ENCODE assay signal across 8 cellular contexts in the genomic region with DNA sequence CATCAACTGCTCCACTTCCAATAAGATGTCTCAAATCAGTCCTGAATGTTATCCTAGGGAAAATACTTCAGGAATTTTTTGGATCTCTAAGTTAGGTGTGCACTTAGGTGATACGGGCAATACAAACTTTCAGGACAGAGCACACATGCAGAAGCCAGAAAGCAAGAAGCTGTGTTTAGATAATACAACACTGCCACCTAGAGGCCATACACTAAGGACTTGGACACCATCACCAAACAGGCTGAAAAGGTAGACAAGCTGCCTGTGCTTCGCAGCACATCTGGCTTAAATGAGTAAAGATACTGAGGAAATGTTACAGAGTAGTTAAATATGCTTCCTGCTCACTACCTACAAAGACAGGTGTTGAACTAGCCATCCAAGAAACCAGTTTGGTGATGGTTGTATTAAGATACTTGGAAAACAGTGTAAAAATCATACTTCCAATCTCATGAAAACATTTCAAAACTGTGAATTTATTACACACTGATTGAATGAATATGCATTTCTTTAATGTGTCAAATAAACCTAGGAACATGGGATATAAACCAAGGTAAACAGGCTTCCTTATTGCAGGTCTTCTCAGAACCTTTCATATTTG. TPM values are rescaled to one million over a fixed set of nuclear protein-coding genes. Genes with fewer than 3 reads are reported as not detected.
A peak's percentile ranks its signal among the peaks of the same experiment; 100 is the strongest.
DNase-seq lines count a peak whose midpoint lies in the region; ATAC-seq and TF ChIP-seq lines count a peak whose summit lies in the region.

No MANE protein-coding gene starts in this region.

- H3K79me2 ChIP-seq in OCI-LY7 (ENCODE audit: insufficient read depth, low read depth, low read length), result no peaks in the 10 kb centered on the region

- peaks cover 2% of the 10 kb centered on the region for H3K4me1 Mint-ChIP-seq in activated naive CD8-positive, alpha-beta T cell treated with anti-CD3 and anti-CD28 coated beads, Interleukin-2, amount 50 U/mL, for 24 hours

- H3K4me1 ChIP-seq in A673 (ENCODE audit: insufficient read depth, low read length, poor library complexity, severe bottlenecking) (peaks cover 6% of the 10 kb centered on the region), OCI-LY7 (ENCODE audit: insufficient read depth, low read length, poor library complexity, severe bottlenecking) (no peaks in the 10 kb centered on the region)

- no peaks in the 10 kb centered on the region for H3K9me3 Mint-ChIP-seq in activated naive CD8-positive, alpha-beta T cell treated with anti-CD3 and anti-CD28 coated beads, Interleukin-2, amount 50 U/mL, for 24 hours

- H3K27ac ChIP-seq in A673 (ENCODE audit: low read depth, low read length, poor library complexity, severe bottlenecking) (no peak overlapping the region), OCI-LY7 (ENCODE audit: low read depth, low read length, poor library complexity, severe bottlenecking) (no peak overlapping the region)

- no peaks in the 10 kb centered on the region for H4K20me1 ChIP-seq in OCI-LY7 (ENCODE audit: insufficient read depth, low read length)

- H3K36me3 ChIP-seq in A673 (ENCODE audit: insufficient read depth, low read length, poor library complexity, severe bottlenecking), result peaks cover 17% of the 10 kb centered on the region
- peaks cover 20% of the 10 kb centered on the region for H3K36me3 ChIP-seq in OCI-LY7 (ENCODE audit: insufficient read depth, low read length)

- H3K4me3 Mint-ChIP-seq in activated naive CD8-positive, alpha-beta T cell treated with anti-CD3 and anti-CD28 coated beads, Interleukin-2, amount 50 U/mL, for 24 hours, result no peak overlapping the region

- H3K27ac Mint-ChIP-seq in activated naive CD8-positive, alpha-beta T cell treated with anti-CD3 and anti-CD28 coated beads, Interleukin-2, amount 50 U/mL, for 24 hours, result no peak overlapping the region

- intact Hi-C loops in A673 (cut with micrococcal nuclease; ENCODE audit: unreplicated experiment) (loop anchor here (2.0 kb wide), 1 partner anchor 809 kb away; no protein-coding TSS in a partner anchor), OCI-LY7 (cut with micrococcal nuclease; ENCODE audit: unreplicated experiment) (loop anchor here (5.0 to 10.0 kb wide), 2 partner anchors 228 to 801 kb away; no protein-coding TSS in a partner anchor), left cardiac atrium (cut with DNase I) (loop anchor here (10.0 kb wide), 3 partner anchors 791 to 841 kb away; a partner anchor contains a TSS)

- CTCF ChIA-PET in A673 (lab: Charles Lee) (interaction anchor here (0.5 to 1.6 kb wide), 12 partner anchors 226 to 874 kb away, joined by 3 to 5 read pairs (median 3); a partner anchor contains a TSS), OCI-LY7 (lab: Charles Lee; ENCODE audit: unreplicated experiment) (no interaction called here)

- peak; percentile 89 for DNase-seq in A673 (ENCODE audit: low spot score)
- DNase-seq in LNCaP clone FGC (ENCODE audit: low read depth), result peak; percentile 80
- peak; percentile 87 for DNase-seq in OCI-LY7 (ENCODE audit: low spot score)
- peak; percentile 35 for DNase-seq in activated naive CD8-positive, alpha-beta T cell treated with anti-CD3 and anti-CD28 coated beads, Interleukin-2, amount 50 U/mL, for 24 hours
- DNase-seq in left cardiac atrium, result no peak
- DNase-seq in renal cortical epithelial cell (ENCODE audit: low read depth), result peak; percentile 85

- POLR2A ChIA-PET in A673 (lab: Charles Lee; ENCODE audit: low non-redundant PET), result no interaction called here
- POLR2A ChIA-PET in OCI-LY7 (lab: Charles Lee), result no interaction called here

- H3K27me3 Mint-ChIP-seq in activated naive CD8-positive, alpha-beta T cell treated with anti-CD3 and anti-CD28 coated beads, Interleukin-2, amount 50 U/mL, for 24 hours, result peaks cover 1% of the 10 kb centered on the region

- H2AFZ ChIP-seq in OCI-LY7 (ENCODE audit: low read length), result no peak overlapping the region

- peak; percentile 86 for TF ChIP-seq CTCF in A673 (conservative IDR thresholded peaks at IDR 0.05; ENCODE audit: low read depth, low read length)
- TF ChIP-seq CTCF in GM12872 (IDR thresholded peaks at IDR 0.05; ENCODE audit: insufficient read depth, low read depth, low read length), result peak; percentile 76
- TF ChIP-seq CTCF in LNCaP clone FGC (IDR thresholded peaks at IDR 0.05; ENCODE audit: control insufficient read depth, extremely low read depth, insufficient read depth), result peak; percentile 93
- TF ChIP-seq CTCF in OCI-LY7 (conservative IDR thresholded peaks at IDR 0.05; ENCODE audit: low read length), result peak; percentile 91

- H3K4me3 ChIP-seq in A673 (ENCODE audit: low read depth, low read length, poor library complexity, severe bottlenecking) (no peak overlapping the region), LNCaP clone FGC (ENCODE audit: low read depth, low read length) (no peak overlapping the region), OCI-LY7 (ENCODE audit: low read depth, low read length, poor library complexity, severe bottlenecking) (no peak overlapping the region)

- H3K9me3 ChIP-seq in A673 (ENCODE audit: low read depth, low read length, poor library complexity, severe bottlenecking) (no peaks in the 10 kb centered on the region), OCI-LY7 (ENCODE audit: low read length) (no peaks in the 10 kb centered on the region)

- H3K36me3 Mint-ChIP-seq in activated naive CD8-positive, alpha-beta T cell treated with anti-CD3 and anti-CD28 coated beads, Interleukin-2, amount 50 U/mL, for 24 hours (ENCODE audit: low read depth), result peaks cover 7% of the 10 kb centered on the region

- H3K9me2 ChIP-seq in OCI-LY7 (ENCODE audit: insufficient read depth, low read length), result no peaks in the 10 kb centered on the region

- BruUV-seq in A673 (replicated peaks; lab: Mats Ljungman, UMichigan), result no TSS peak
- BruUV-seq in OCI-LY7 (replicated peaks; lab: Mats Ljungman, UMichigan), result no TSS peak

- H3K27me3 ChIP-seq in A673 (replicated peaks; ENCODE audit: insufficient read depth, low read depth, low read length, poor library complexity), result no peaks in the 10 kb centered on the region

- ATAC-seq in activated naive CD8-positive, alpha-beta T cell treated with anti-CD3 and anti-CD28 coated beads, Interleukin-2, amount 50 U/mL, for 24 hours, result peak; percentile 88
- peak; percentile 80 to 86 for ATAC-seq in left cardiac atrium
- ATAC-seq in HG02973 (IDR thresholded peaks at IDR 0.05; ENCODE audit: unreplicated experiment), result no peak

- H3K4me2 ChIP-seq in OCI-LY7 (ENCODE audit: low read length), result no peak overlapping the region

RNA-seq across cellular contexts. Expression of a gene that starts 24.2 kb away (rescaled TPM):
- total RNA-seq in A673 (2021), result 19.9 and 26.0 TPM in 2 replicates
- 4.8 and 5.0 TPM in 2 replicates for total RNA-seq in OCI-LY7 (2014; rRNA removed; shearing (Covaris generic))
- total RNA-seq in OCI-LY7 (2022), result 19.1 and 19.6 TPM in 2 replicates
- 10 to 100 TPM; 20.9 to 21.3 TPM for total RNA-seq in left cardiac atrium
- total RNA-seq in renal cortical epithelial cell, result 15.3 and 25.2 TPM in 2 replicates

RNA-seq across cellular contexts. Expression of a gene that starts 37.8 kb away (rescaled TPM):
- total RNA-seq in A673 (2021) (25.1 and 31.6 TPM in 2 replicates), OCI-LY7 (2022) (38.6 and 47.6 TPM in 2 replicates), left cardiac atrium (10 to 100 TPM; 11.5 to 14.8 TPM), renal cortical epithelial cell (33.4 and 45.1 TPM in 2 replicates)
- total RNA-seq in OCI-LY7 (2014; rRNA removed; shearing (Covaris generic)), result 21.5 and 25.2 TPM in 2 replicates

RNA-seq across cellular contexts. Expression of a gene that starts 46.1 kb away (rescaled TPM):
- total RNA-seq in A673 (2021) (not detected in 2 replicates), OCI-LY7 (2022) (not detected in 2 replicates), left cardiac atrium (not detected), renal cortical epithelial cell (0.20 and 0.35 TPM in 2 replicates)
- not detected in 2 replicates for total RNA-seq in OCI-LY7 (2014; rRNA removed; shearing (Covaris generic))
